1 cellular context compared by ENCODE assay signal in genomic region chr5:134511796-134512660, GRCh38.
TF ChIP-seq lines count a peak whose summit lies in the region.

No MANE protein-coding gene starts in this region.

TF ChIP-seq in HepG2, 621 proteins besides CTCF, POLR2A, EP300 and RAD21 (continued from another document and continues in another):
- TF ChIP-seq ZNF333 (CRISPR knock-in tag; IDR thresholded peaks at IDR 0.05; ENCODE audit: borderline replicate concordance) (no peak), REPIN1 (CRISPR knock-in tag; IDR thresholded peaks at IDR 0.05; ENCODE audit: borderline replicate concordance, low read depth) (no peak), ZNF784 (CRISPR knock-in tag; IDR thresholded peaks at IDR 0.05; ENCODE audit: borderline replicate concordance) (no peak), FOXK1 (CRISPR knock-in tag; IDR thresholded peaks at IDR 0.05; ENCODE audit: borderline replicate concordance, low read depth) (0 out of 2 replicates have a peak, but pooled peaks have one; percentile 34), ZNF432 (CRISPR knock-in tag; IDR thresholded peaks at IDR 0.05; ENCODE audit: borderline replicate concordance) (no peak), PBX3 (CRISPR knock-in tag; IDR thresholded peaks at IDR 0.05; ENCODE audit: borderline replicate concordance) (no peak), ZFP62 (CRISPR knock-in tag; IDR thresholded peaks at IDR 0.05) (no peak), ELK4 (CRISPR knock-in tag; IDR thresholded peaks at IDR 0.05; ENCODE audit: borderline replicate concordance) (no peak), KAT2B (IDR thresholded peaks at IDR 0.05; ENCODE audit: borderline replicate concordance, low read depth, low read length) (no peak), ZNF746 (CRISPR knock-in tag; IDR thresholded peaks at IDR 0.05) (no peak), MAFK (conservative IDR thresholded peaks at IDR 0.05 in 1 of 2, IDR thresholded peaks at IDR 0.05 in 1 of 2; ENCODE audit: low read length in 2 of 2) (no peak), ZMAT3 (CRISPR knock-in tag; conservative IDR thresholded peaks at IDR 0.05) (no peak), ZNF510 (CRISPR knock-in tag; IDR thresholded peaks at IDR 0.05; ENCODE audit: low read depth) (no peak), BATF2 (CRISPR knock-in tag; IDR thresholded peaks at IDR 0.05) (no peak), RBAK (CRISPR knock-in tag; IDR thresholded peaks at IDR 0.05) (no peak), GRHL1 (CRISPR knock-in tag; conservative IDR thresholded peaks at IDR 0.05) (no peak), ZNF772 (CRISPR knock-in tag; IDR thresholded peaks at IDR 0.05) (no peak), KDM5A (IDR thresholded peaks at IDR 0.05; ENCODE audit: borderline replicate concordance, low read length) (no peak), MLX (CRISPR knock-in tag; IDR thresholded peaks at IDR 0.05) (no peak), ZNF597 (CRISPR knock-in tag; IDR thresholded peaks at IDR 0.05) (no peak), DNMT1 (CRISPR knock-in tag; IDR thresholded peaks at IDR 0.05) (no peak), ZFX (CRISPR knock-in tag; IDR thresholded peaks at IDR 0.05; ENCODE audit: low read depth) (peak; percentile 73), DBP (CRISPR knock-in tag; IDR thresholded peaks at IDR 0.05; ENCODE audit: not compliant biosample characterization) (no peak), ZNF646 (CRISPR knock-in tag; IDR thresholded peaks at IDR 0.05) (no peak), ERF (CRISPR knock-in tag; IDR thresholded peaks at IDR 0.05) (0 out of 2 replicates have a peak, but pooled peaks have one; percentile 44), DR1 (CRISPR knock-in tag; IDR thresholded peaks at IDR 0.05) (no peak), ZNF609 (CRISPR knock-in tag; IDR thresholded peaks at IDR 0.05; ENCODE audit: borderline replicate concordance) (no peak), ZNF576 (CRISPR knock-in tag; IDR thresholded peaks at IDR 0.05) (no peak), ZNF563 (CRISPR knock-in tag; IDR thresholded peaks at IDR 0.05) (no peak), ZNF24 (IDR thresholded peaks at IDR 0.05) (no peak), FUBP1 (CRISPR knock-in tag; IDR thresholded peaks at IDR 0.05; ENCODE audit: borderline replicate concordance) (no peak), ZSCAN12 (CRISPR knock-in tag; IDR thresholded peaks at IDR 0.05) (no peak), NR0B2 (CRISPR knock-in tag; IDR thresholded peaks at IDR 0.05) (no peak), ZFP41 (CRISPR knock-in tag; IDR thresholded peaks at IDR 0.05; ENCODE audit: borderline replicate concordance) (no peak)
